In genomic region chr4:122450847-122451246, GRCh38 we compare ENCODE assay signal across 8 cellular contexts. TPM values are rescaled to one million over a fixed set of nuclear protein-coding genes. Genes with fewer than 3 reads are reported as not detected.
DNase-seq lines count a peak whose midpoint lies in the region; ATAC-seq and TF ChIP-seq lines count a peak whose summit lies in the region.

No MANE protein-coding gene starts in this region.

- no peak overlapping the region for H3K4me3 ChIP-seq in neural progenitor cell

- H3K36me3 Mint-ChIP-seq in neural progenitor cell: no peaks in the 10 kb centered on the region

- H3K4me1 Mint-ChIP-seq in neural progenitor cell: no peaks in the 10 kb centered on the region

- H3K9me3 Mint-ChIP-seq in neural progenitor cell: no peaks in the 10 kb centered on the region

- DNase-seq in EL (peak; percentile 19), neural progenitor cell (ENCODE audit: low spot score) (peak; percentile 74), NCI-H1048 (lab: John Stamatoyannopoulos, UW) (no peak), AML-193 (lab: John Stamatoyannopoulos, UW) (no peak), SW480 (ENCODE audit: low spot score) (no peak)
- DNase-seq in activated naive CD4-positive, alpha-beta T cell treated with Interleukin-2 at 50 U/mL for 16 hours: peak; percentile 27

- H3K27me3 Mint-ChIP-seq in neural progenitor cell (ENCODE audit: insufficient read depth, low read depth): no peaks in the 10 kb centered on the region

- H3K4me3 Mint-ChIP-seq in neural progenitor cell: no peak overlapping the region

- H3K27me3 ChIP-seq in neural progenitor cell: no peaks in the 10 kb centered on the region

- H3K9me3 ChIP-seq in neural progenitor cell (ENCODE audit: low read depth): no peaks in the 10 kb centered on the region

- no peaks in the 10 kb centered on the region for H3K36me3 ChIP-seq in neural progenitor cell

- H2AFZ ChIP-seq in neural progenitor cell (replicated peaks): no peak overlapping the region

- no peak overlapping the region for H3K27ac ChIP-seq in neural progenitor cell

- no peaks in the 10 kb centered on the region for H4K20me1 ChIP-seq in neural progenitor cell (ENCODE audit: low read depth)

- H3K9ac ChIP-seq in neural progenitor cell: no peak overlapping the region

- no peaks in the 10 kb centered on the region for H3K79me2 ChIP-seq in neural progenitor cell (ENCODE audit: low read depth)

- no peak overlapping the region for H3K4me2 ChIP-seq in neural progenitor cell

- TF ChIP-seq CTCF in LNCAP (IDR thresholded peaks at IDR 0.05) (peak; percentile 55), neural progenitor cell (IDR thresholded peaks at IDR 0.05) (peak; percentile 61)

- no peak for ATAC-seq in HG02588 (IDR thresholded peaks at IDR 0.05; ENCODE audit: unreplicated experiment)

- no peaks in the 10 kb centered on the region for H3K4me1 ChIP-seq in neural progenitor cell

- no peak overlapping the region for H3K27ac Mint-ChIP-seq in neural progenitor cell

- no peaks in the 10 kb centered on the region for H3F3A ChIP-seq in neural progenitor cell (ENCODE audit: low read depth)

RNA-seq across cellular contexts. Expression of gene IL2, which starts 5.7 kb away (rescaled TPM):
- total RNA-seq in neural progenitor cell (ENCODE audit: low replicate concordance): not detected in 2 replicates

Comparison
In these comparisons a context has a peak if more than half of its experiments do, and no peak if none do; other contexts are left out.
1. DNase-seq: peak in EL (single experiment), activated naive CD4-positive, alpha-beta T cell treated with Interleukin-2 at 50 U/mL for 16 hours (single experiment) and neural progenitor cell (single experiment); none in NCI-H1048 (single experiment), AML-193 (0 of 2) and SW480 (single experiment).